In genomic region chr10:125883198-125883597, GRCh38 we compare ENCODE assay signal across 17 cellular contexts. TPM values are rescaled to one million over a fixed set of nuclear protein-coding genes. Genes with fewer than 3 reads are reported as not detected.
A peak's percentile ranks its signal among the peaks of the same experiment; 100 is the strongest.
DNase-seq lines count a peak whose midpoint lies in the region; ATAC-seq and TF ChIP-seq lines count a peak whose summit lies in the region.
"Had no signal": no experiment of that assay in that cellular context is flagged by ENCODE, and none has a peak within 500 bp of the region (broad histone marks: within the 10 kb centered on the region; RNA-seq: fewer than 3 reads in every experiment).

No MANE protein-coding gene starts in this region.

- H3K27me3 ChIP-seq in cardiac muscle cell, result no peaks in the 10 kb centered on the region
- no peaks in the 10 kb centered on the region for H3K27me3 ChIP-seq in left ventricle myocardium inferior (ENCODE audit: low read depth)

- H3K4me1 ChIP-seq in cardiac muscle cell (ENCODE audit: low read depth) (peaks cover 24% of the 10 kb centered on the region), left ventricle myocardium inferior (peaks cover 54% of the 10 kb centered on the region), mucosa of descending colon (ENCODE audit: low read depth) (no peaks in the 10 kb centered on the region)

- TF ChIP-seq CTCF in cardiac muscle cell (IDR thresholded peaks at IDR 0.05; ENCODE audit: low read depth, low read length) (no peak), left ventricle myocardium inferior (IDR thresholded peaks at IDR 0.05; ENCODE audit: borderline replicate concordance) (no peak), mucosa of descending colon (IDR thresholded peaks at IDR 0.05) (no peak)

- H3K36me3 ChIP-seq in cardiac muscle cell, result peaks cover 4% of the 10 kb centered on the region
- peaks cover 11% of the 10 kb centered on the region for H3K36me3 ChIP-seq in left ventricle myocardium inferior
- H3K36me3 ChIP-seq in mucosa of descending colon (ENCODE audit: low read depth), result no peaks in the 10 kb centered on the region

- no peak overlapping the region for H3K4me3 ChIP-seq in cardiac muscle cell
- H3K4me3 ChIP-seq in left ventricle myocardium inferior, result no peak overlapping the region
- no peak overlapping the region for H3K4me3 ChIP-seq in mucosa of descending colon
- H3K4me3 ChIP-seq: HAP-1, K562 had no signal

- no peaks in the 10 kb centered on the region for H3K9me3 ChIP-seq in cardiac muscle cell (ENCODE audit: low read depth)
- no peaks in the 10 kb centered on the region for H3K9me3 ChIP-seq in left ventricle myocardium inferior (replicated peaks)
- no peaks in the 10 kb centered on the region for H3K9me3 ChIP-seq in mucosa of descending colon
- H3K9me3 ChIP-seq: Caco-2, HAP-1 had no signal

- no peak for DNase-seq in cardiac muscle cell (ENCODE audit: low read depth in 1 of 2, low spot score in 1 of 2)
- no peak for DNase-seq in cardiac septum (ENCODE audit: low spot score)
- DNase-seq in left ventricle myocardium inferior, result no peak
- no peak for DNase-seq in mucosa of descending colon
- DNase-seq in cerebellum (ENCODE audit: low spot score), result no peak
- DNase-seq in NCI-H2029 treated with DMSO at 0.1 percent for 48 hours (lab: John Stamatoyannopoulos, UW), result no peak
- no peak for DNase-seq in AML-193 (lab: John Stamatoyannopoulos, UW)
- DNase-seq: Caco-2; CD4-positive, alpha-beta T cell; GDM1; NCI-H1105; NCI-H1694; NCI-H748 treated with DMSO at 0.1 percent for 48 hours; NK-92 treated with Interleukin-12 subunit alpha and Interleukin-12 subunit beta, amount 100 ng/mL, for 24 hours; SIG-M5 had no signal

- H3K27ac ChIP-seq in cardiac muscle cell (peak overlapping the region; percentile 34), left ventricle myocardium inferior (replicated peaks) (peak overlapping the region; percentile 57)

- ATAC-seq in mucosa of descending colon, result peak; percentile 24
- ATAC-seq: K562 had no signal

- intact Hi-C loops in cardiac septum (cut with DNase I) (no loop called here), left ventricle myocardium inferior (cut with micrococcal nuclease) (no loop called here), mucosa of descending colon (cut with DNase I, micrococcal nuclease) (no loop called here)

RNA-seq across cellular contexts. Expression of gene DHX32, which starts 2.1 kb away (rescaled TPM):
- 62.5 and 66.7 TPM in 2 replicates for total RNA-seq in cardiac muscle cell
- polyA plus RNA-seq in cardiac muscle cell, result 48.8 and 61.0 TPM in 2 replicates
- 45.1 TPM for total RNA-seq in cardiac septum
- 46.4 TPM for total RNA-seq in left ventricle myocardium inferior
- 10 to 100 TPM; 51.5 to 91.3 (median 66.5) TPM for total RNA-seq in mucosa of descending colon
- 16.2 TPM for total RNA-seq in cerebellum

RNA-seq across cellular contexts. Expression of gene FANK1, which starts 13.2 kb away (rescaled TPM):
- total RNA-seq in cardiac muscle cell (7.5 and 19.2 TPM in 2 replicates), cardiac septum (0.43 TPM), left ventricle myocardium inferior (0.30 TPM), mucosa of descending colon (10 to 100 TPM in 1 of 3 donors, 1 to 10 TPM in 2; 4.2 to 10.3 (median 7.4) TPM), cerebellum (4.4 TPM)
- 11.4 and 11.5 TPM in 2 replicates for polyA plus RNA-seq in cardiac muscle cell

RNA-seq across cellular contexts. Expression of gene BCCIP, which starts 59.9 kb away (rescaled TPM):
- total RNA-seq in cardiac muscle cell (34.2 and 44.6 TPM in 2 replicates), cardiac septum (41.8 TPM), left ventricle myocardium inferior (45.1 TPM), mucosa of descending colon (10 to 100 TPM; 30.7 to 48.2 (median 41.1) TPM), cerebellum (35.2 TPM)
- polyA plus RNA-seq in cardiac muscle cell, result 80.2 and 93.9 TPM in 2 replicates
